Comparison of ENCODE assay signal across 1 cellular context in the genomic region with DNA sequence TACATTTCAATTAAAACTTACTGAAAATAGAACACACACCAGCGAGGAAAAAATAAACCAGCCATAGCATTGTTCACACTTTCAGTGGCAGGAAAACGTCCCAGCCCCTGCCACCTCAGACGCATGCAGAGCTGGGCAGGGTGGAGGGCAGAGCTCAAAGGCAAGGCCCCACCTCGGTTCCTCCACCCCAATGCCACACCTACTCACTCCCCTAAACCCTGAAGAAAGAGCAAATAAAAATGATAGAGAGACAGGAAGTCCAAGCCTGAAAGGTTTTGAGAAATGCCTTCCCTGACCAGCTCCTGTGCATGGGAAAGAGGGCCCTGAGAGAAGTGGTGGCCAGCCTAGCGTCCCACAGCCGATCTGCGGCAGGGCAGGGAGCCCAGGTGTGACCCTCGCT.
TF ChIP-seq lines count a peak whose summit lies in the region.

No MANE protein-coding gene starts in this region.

TF ChIP-seq in H1, 55 proteins besides CTCF, POLR2A, EP300 and RAD21:
- TF ChIP-seq SRF (IDR thresholded peaks at IDR 0.05; ENCODE audit: low read depth, low read length), result no peak
- no peak for TF ChIP-seq PHF8 (conservative IDR thresholded peaks at IDR 0.05; ENCODE audit: low read depth, low read length)
- TF ChIP-seq USF2 (IDR thresholded peaks at IDR 0.05; ENCODE audit: low read length), result no peak
- TF ChIP-seq SP1 (IDR thresholded peaks at IDR 0.05; ENCODE audit: low read depth, low read length), result no peak
- TF ChIP-seq KDM5A (IDR thresholded peaks at IDR 0.05; ENCODE audit: low read length), result no peak
- no peak for TF ChIP-seq BRCA1 (IDR thresholded peaks at IDR 0.05; ENCODE audit: low read depth, low read length)
- TF ChIP-seq CHD2 (IDR thresholded peaks at IDR 0.05; ENCODE audit: low read length), result no peak
- no peak for TF ChIP-seq ASH2L (IDR thresholded peaks at IDR 0.05; ENCODE audit: low read length)
- no peak for TF ChIP-seq POLR2AphosphoS5 (IDR thresholded peaks at IDR 0.05; ENCODE audit: low read depth, low read length)
- TF ChIP-seq, protein P1, sequence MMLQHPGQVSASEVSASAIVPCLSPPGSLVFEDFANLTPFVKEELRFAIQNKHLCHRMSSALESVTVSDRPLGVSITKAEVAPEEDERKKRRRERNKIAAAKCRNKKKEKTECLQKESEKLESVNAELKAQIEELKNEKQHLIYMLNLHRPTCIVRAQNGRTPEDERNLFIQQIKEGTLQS (IDR thresholded peaks at IDR 0.05; ENCODE audit: insufficient read depth, low read depth, low read length), result no peak
- TF ChIP-seq GTF2F1 (IDR thresholded peaks at IDR 0.05; ENCODE audit: borderline replicate concordance, low read depth, low read length), result no peak
- no peak for TF ChIP-seq CTBP2 (IDR thresholded peaks at IDR 0.05; ENCODE audit: borderline replicate concordance, insufficient read depth, insufficient read length, low read length)
- TF ChIP-seq RNF2 (IDR thresholded peaks at IDR 0.05; ENCODE audit: borderline replicate concordance, low read depth, low read length, missing control alignments, poor library complexity, severe bottlenecking), result no peak
- TF ChIP-seq SP4 (IDR thresholded peaks at IDR 0.05; ENCODE audit: low read length), result no peak
- TF ChIP-seq TBP (IDR thresholded peaks at IDR 0.05; ENCODE audit: low read depth, low read length), result no peak
- TF ChIP-seq KDM4A (IDR thresholded peaks at IDR 0.05; ENCODE audit: low read depth, low read length, severe bottlenecking), result no peak
- no peak for TF ChIP-seq YY1 (IDR thresholded peaks at IDR 0.05; ENCODE audit: low read depth, low read length)
- no peak for TF ChIP-seq HDAC2 (IDR thresholded peaks at IDR 0.05; ENCODE audit: borderline replicate concordance in 1 of 2, low read depth in 2 of 2, low read length in 2 of 2)
